Comparison of ENCODE assay signal across 1 cellular context in genomic region chr11:104275992-104276391, GRCh38.
TF ChIP-seq lines count a peak whose summit lies in the region.

No MANE protein-coding gene starts in this region.

TF ChIP-seq in WTC11, 78 proteins besides CTCF, POLR2A, EP300 and RAD21 (continued from another document):
- TF ChIP-seq AFF4 (CRISPR knock-in tag; IDR thresholded peaks at IDR 0.05; ENCODE audit: borderline replicate concordance) = no peak
